ENCODE assay signal across 8 cellular contexts in the genomic region with DNA sequence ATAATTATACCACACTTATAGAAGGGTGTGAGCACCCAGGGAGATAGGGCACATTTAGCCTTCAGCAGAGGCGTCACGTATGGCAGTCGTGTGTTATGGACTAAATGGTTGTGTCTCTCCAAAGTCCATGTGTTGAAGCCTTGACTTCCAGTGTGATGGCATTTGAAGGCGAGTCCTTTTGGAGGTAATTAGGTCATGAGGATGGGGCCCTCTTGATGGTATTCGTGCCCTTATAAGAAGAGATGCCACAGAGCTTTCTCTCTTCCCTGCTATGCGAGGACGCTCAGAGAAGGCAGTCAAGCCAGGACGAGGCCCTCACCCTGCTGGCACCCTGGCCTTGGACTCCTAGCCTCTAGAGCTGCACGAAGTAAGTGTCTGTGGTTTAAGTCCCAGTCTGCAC.
"Had no signal": no experiment of that assay in that cellular context is flagged by ENCODE, and none has a peak within 500 bp of the region (broad histone marks: within the 10 kb centered on the region; RNA-seq: fewer than 3 reads in every experiment).

No MANE protein-coding gene starts in this region.

- H3K4me3 ChIP-seq: K562 had no signal

- FAIRE-seq: HTR-8/SVneo, K562 had no signal

- H3K27ac ChIP-seq: HL-60, KMS-11 had no signal

- DNase-seq: IMR-90, KBM-7, KG1 had no signal

- ATAC-seq: K562 had no signal

- H3K36me3 Mint-ChIP-seq: IgD-negative memory B cell had no signal

- H3K9ac ChIP-seq: KMS-11 had no signal

- H3K4me1 Mint-ChIP-seq: IgD-negative memory B cell had no signal

- H3K4me2 ChIP-seq: KMS-11 had no signal

- H3K27ac Mint-ChIP-seq: IgD-negative memory B cell had no signal
